ENCODE assay signal across 21 cellular contexts in the genomic region with DNA sequence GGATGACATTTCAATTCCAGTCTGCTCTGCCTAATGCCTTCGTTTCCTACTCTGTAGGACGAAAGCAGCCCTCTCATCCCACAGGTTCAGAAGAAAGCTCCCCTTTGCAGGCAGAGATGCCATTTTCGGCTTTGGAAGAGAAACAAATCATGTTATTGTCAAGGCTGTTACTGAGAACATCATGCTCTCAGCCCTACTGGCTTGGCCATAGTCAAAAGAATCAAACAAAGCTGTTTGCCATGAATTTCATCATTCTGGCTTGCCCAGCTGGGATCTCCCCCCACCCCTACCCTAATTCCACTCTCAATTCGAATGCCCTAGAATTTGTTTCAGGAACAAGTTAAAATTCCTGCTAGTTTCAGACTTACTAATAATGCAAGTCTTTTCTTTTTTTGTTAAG.
DNase-seq lines count a peak whose midpoint lies in the region; ATAC-seq and TF ChIP-seq lines count a peak whose summit lies in the region.
"Had no signal": no experiment of that assay in that cellular context is flagged by ENCODE, and none has a peak within 500 bp of the region (broad histone marks: within the 10 kb centered on the region; RNA-seq: fewer than 3 reads in every experiment).

No MANE protein-coding gene starts in this region.

- no peak for TF ChIP-seq POLR2A in gastroesophageal sphincter (IDR thresholded peaks at IDR 0.05)

- H3K4me1 ChIP-seq in Caco-2 (peaks cover 15% of the 10 kb centered on the region), gastroesophageal sphincter (peaks cover 16 to 42% (median 20%) of the 10 kb centered on the region in 3 donors)

- H3K27ac ChIP-seq in angular gyrus (ENCODE audit: low read depth, low read length) (peak overlapping the region; percentile 99), gastroesophageal sphincter (peak overlapping the region; percentile 61 to 84 (median 77))
- H3K27ac ChIP-seq: tibial artery had no signal

- DNase-seq in Caco-2 (no peak), occipital lobe (lab: John Stamatoyannopoulos, UW) (peak; percentile 59), NCI-H1105 (lab: John Stamatoyannopoulos, UW) (no peak), osteocyte (ENCODE audit: extremely low spot score, unreplicated experiment) (no peak)
- DNase-seq: activated CD4-positive, alpha-beta T cell treated with anti-CD3 and anti-CD28 coated beads, Interleukin-2, amount 10 ng/mL, durations not matched to agents 24 days and 14 days; activated effector memory CD4-positive, alpha-beta T cell treated with Interleukin-2 at 50 U/mL for 16 hours; CD8-positive, alpha-beta T cell; central memory CD4-positive, alpha-beta T cell; DMS79; effector CD4-positive, alpha-beta T cell; kidney; mesenchymal stem cell; natural killer cell; NCI-H2029; SHP77 treated with DMSO at 0.1 percent for 48 hours; T-helper 1 cell; tibial artery had no signal

- TF ChIP-seq CTCF in Caco-2 (IDR thresholded peaks at IDR 0.05; ENCODE audit: insufficient read depth in 1 of 2, low read depth in 1 of 2, low read length in 1 of 2, severe bottlenecking in 1 of 2, unreplicated experiment in 1 of 2) (no peak), gastroesophageal sphincter (IDR thresholded peaks at IDR 0.05) (no peak), osteocyte (IDR thresholded peaks at IDR 0.05) (no peak)

- H3K4me3 ChIP-seq in Caco-2 (ENCODE audit: low read depth, low read length) (no peak overlapping the region), gastroesophageal sphincter (no peak overlapping the region)
- H3K4me3 ChIP-seq: tibial artery had no signal

- H3K36me3 ChIP-seq in Caco-2 (ENCODE audit: control insufficient read depth, insufficient read depth, low read length) (no peaks in the 10 kb centered on the region), gastroesophageal sphincter (no peaks in the 10 kb centered on the region)
- H3K36me3 ChIP-seq: tibial artery had no signal

- TF ChIP-seq EP300 in gastroesophageal sphincter (IDR thresholded peaks at IDR 0.05) = no peak

- POLR2A ChIA-PET in Caco-2 (lab: Charles Lee) = no interaction called here

- intact Hi-C loops in Caco-2 (cut with micrococcal nuclease; ENCODE audit: unreplicated experiment) = loop anchor here (5.0 kb wide), 1 partner anchor 156 kb away; no protein-coding TSS in a partner anchor

- H3K9me3 ChIP-seq in Caco-2 (peaks cover 5% of the 10 kb centered on the region), gastroesophageal sphincter (no peaks in the 10 kb centered on the region)
- H3K9me3 ChIP-seq: tibial artery had no signal

- BruUV-seq in Caco-2 (replicated peaks; lab: Mats Ljungman, UMichigan) = no TSS peak

- ATAC-seq in gastroesophageal sphincter (peak; percentile 42), GM21381 (IDR thresholded peaks at IDR 0.05; ENCODE audit: unreplicated experiment) (no peak), HG03095 (IDR thresholded peaks at IDR 0.05; ENCODE audit: unreplicated experiment) (no peak)
- ATAC-seq: CD8-positive, alpha-beta T cell; natural killer cell had no signal

- peaks cover 8% of the 10 kb centered on the region for H3K36me3 Mint-ChIP-seq in Caco-2 (ENCODE audit: insufficient read depth, unreplicated experiment)
- peaks cover 2% of the 10 kb centered on the region for H3K36me3 Mint-ChIP-seq in osteocyte (ENCODE audit: unreplicated experiment)
- H3K36me3 Mint-ChIP-seq: CD8-positive, alpha-beta T cell; natural killer cell had no signal

- H3K27ac Mint-ChIP-seq in Caco-2 (ENCODE audit: unreplicated experiment) = peak overlapping the region; percentile 97
- H3K27ac Mint-ChIP-seq in osteocyte (ENCODE audit: unreplicated experiment) = no peak overlapping the region
- H3K27ac Mint-ChIP-seq: activated CD4-positive, alpha-beta T cell treated with anti-CD3 and anti-CD28 coated beads, Interleukin-2, amount 10 ng/mL, durations not matched to agents 24 days and 14 days; CD8-positive, alpha-beta T cell; natural killer cell had no signal

- H3K4me3 Mint-ChIP-seq in Caco-2 (ENCODE audit: unreplicated experiment) = no peak overlapping the region
- H3K4me3 Mint-ChIP-seq in osteocyte (ENCODE audit: unreplicated experiment) = no peak overlapping the region
- H3K4me3 Mint-ChIP-seq: activated CD4-positive, alpha-beta T cell treated with anti-CD3 and anti-CD28 coated beads, Interleukin-2, amount 10 ng/mL, durations not matched to agents 24 days and 14 days; CD8-positive, alpha-beta T cell; natural killer cell had no signal

- H3K9me3 Mint-ChIP-seq in Caco-2 (ENCODE audit: unreplicated experiment) = peaks cover 17% of the 10 kb centered on the region
- H3K9me3 Mint-ChIP-seq in osteocyte (ENCODE audit: unreplicated experiment) = peaks cover 5% of the 10 kb centered on the region
- H3K9me3 Mint-ChIP-seq: CD8-positive, alpha-beta T cell; natural killer cell had no signal

- CTCF ChIA-PET in Caco-2 (lab: Charles Lee) = no interaction called here

- H3K27me3 Mint-ChIP-seq in Caco-2 (ENCODE audit: insufficient read depth, unreplicated experiment) = no peaks in the 10 kb centered on the region
- peaks cover 8% of the 10 kb centered on the region for H3K27me3 Mint-ChIP-seq in osteocyte (ENCODE audit: unreplicated experiment)

- H3K4me1 Mint-ChIP-seq in Caco-2 (ENCODE audit: low read depth, unreplicated experiment) (peaks cover 36% of the 10 kb centered on the region), osteocyte (ENCODE audit: unreplicated experiment) (peaks cover 17% of the 10 kb centered on the region)
- H3K4me1 Mint-ChIP-seq: activated CD4-positive, alpha-beta T cell treated with anti-CD3 and anti-CD28 coated beads, Interleukin-2, amount 10 ng/mL, durations not matched to agents 24 days and 14 days; natural killer cell had no signal

- 17 to 38% methylated on average over 3 to 4 of the region's 4 CpGs for WGBS in gastroesophageal sphincter (ENCODE audit: low coverage in 1 of 2), 2 donors

- H3K27me3 ChIP-seq in Caco-2 (replicated peaks; ENCODE audit: control insufficient read depth, insufficient read depth, low read length) (no peaks in the 10 kb centered on the region), gastroesophageal sphincter (no peaks in the 10 kb centered on the region)
- H3K27me3 ChIP-seq: tibial artery had no signal
